ENCODE assay signal across 8 cellular contexts in the genomic region with DNA sequence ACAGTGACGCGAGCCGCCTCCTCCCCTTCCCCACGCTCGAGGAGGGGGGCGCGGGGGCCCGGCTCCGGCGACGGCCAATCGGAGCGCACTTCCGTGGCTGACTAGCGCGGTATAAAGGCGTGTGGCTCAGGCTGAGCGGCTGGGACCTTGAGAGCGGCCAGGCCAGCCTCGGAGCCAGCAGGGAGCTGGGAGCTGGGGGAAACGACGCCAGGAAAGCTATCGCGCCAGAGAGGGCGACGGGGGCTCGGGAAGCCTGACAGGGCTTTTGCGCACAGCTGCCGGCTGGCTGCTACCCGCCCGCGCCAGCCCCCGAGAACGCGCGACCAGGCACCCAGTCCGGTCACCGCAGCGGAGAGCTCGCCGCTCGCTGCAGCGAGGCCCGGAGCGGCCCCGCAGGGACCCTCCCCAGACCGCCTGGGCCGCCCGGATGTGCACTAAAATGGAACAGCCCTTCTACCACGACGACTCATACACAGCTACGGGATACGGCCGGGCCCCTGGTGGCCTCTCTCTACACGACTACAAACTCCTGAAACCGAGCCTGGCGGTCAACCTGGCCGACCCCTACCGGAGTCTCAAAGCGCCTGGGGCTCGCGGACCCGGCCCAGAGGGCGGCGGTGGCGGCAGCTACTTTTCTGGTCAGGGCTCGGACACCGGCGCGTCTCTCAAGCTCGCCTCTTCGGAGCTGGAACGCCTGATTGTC.
DNase-seq lines count a peak whose midpoint lies in the region; ATAC-seq lines count a peak whose summit lies in the region.

TSS of gene JUNB (plus strand) at position 142 of the 703 bp plus-strand sequence. CDS start at position 428, 286 bp downstream.

- peak; percentile 21 for ATAC-seq in GM18861 (IDR thresholded peaks at IDR 0.05; ENCODE audit: unreplicated experiment)
- peak; percentile 31 for ATAC-seq in HG03280 (IDR thresholded peaks at IDR 0.05; ENCODE audit: unreplicated experiment)

- no peaks in the 10 kb centered on the region for H3K36me3 ChIP-seq in ACC112 (ENCODE audit: insufficient read depth, low read length)

- H3K4me1 ChIP-seq in ACC112 (ENCODE audit: control insufficient read depth, insufficient read depth, low read length, unreplicated experiment): peaks cover 26% of the 10 kb centered on the region

- no peak within 1 kb of the TSS for H2AFZ ChIP-seq in ACC112 (ENCODE audit: low read length, unreplicated experiment)

- H3K27me3 ChIP-seq in ACC112 (ENCODE audit: insufficient read depth, low read length): no peaks in the 10 kb centered on the region
- H3K27me3 ChIP-seq in layer of hippocampus (ENCODE audit: control insufficient read depth, insufficient read depth, low read length): no peaks in the 10 kb centered on the region

- DNase-seq in NCI-H526 (lab: John Stamatoyannopoulos, UW): peak; percentile 73 to 93
- DNase-seq in activated CD4-positive, alpha-beta T cell treated with anti-CD3 and anti-CD28 coated beads for 48 hours: peak; percentile 97
- peak; percentile 91 to 96 (median 94) for DNase-seq in stimulated activated CD4-positive, alpha-beta T cell treated with anti-CD3 and anti-CD28 coated beads, Interleukin-1b, Interleukin-23, amount 100 ng/mL, for 24 hours (ENCODE audit: low read depth in 4 of 4, low spot score in 1 of 4)

- peak within 1 kb of the TSS; percentile 93 for H3K4me3 ChIP-seq in ACC112 (ENCODE audit: low read depth, low read length)

- H3K27ac ChIP-seq in ACC112 (ENCODE audit: low read depth, low read length) (peak within 1 kb of the TSS; percentile 100), cingulate gyrus (ENCODE audit: low read depth, low read length) (peak within 1 kb of the TSS; percentile 100), layer of hippocampus (ENCODE audit: low read depth, low read length) (peak within 1 kb of the TSS; percentile 98)

- H3K79me2 ChIP-seq in ACC112 (ENCODE audit: control insufficient read depth, insufficient read depth, low read length, unreplicated experiment): peaks cover 20% of the 10 kb centered on the region

Comparison
In these comparisons a context has a peak if more than half of its experiments do, and no peak if none do; other contexts are left out.
1. Peak in every context shown above with its lines: DNase-seq, ATAC-seq, H3K4me3 ChIP-seq and H3K27ac ChIP-seq.